In genomic region chr17:29107084-29107483, GRCh38 we compare ENCODE assay signal across 21 cellular contexts.
DNase-seq lines count a peak whose midpoint lies in the region; ATAC-seq and TF ChIP-seq lines count a peak whose summit lies in the region.
"Had no signal": no experiment of that assay in that cellular context is flagged by ENCODE, and none has a peak within 500 bp of the region (broad histone marks: within the 10 kb centered on the region; RNA-seq: fewer than 3 reads in every experiment).

No MANE protein-coding gene starts in this region.

- H3K27ac ChIP-seq in HL-60 (replicated peaks) (peak overlapping the region; percentile 36; the same call in 1 of the 2 replicates), body of pancreas (peak overlapping the region; percentile 91 to 99 (median 97)), neuronal stem cell (replicated peaks; ENCODE audit: low read length) (no peak overlapping the region)
- H3K27ac ChIP-seq: colonic mucosa, neutrophil, skin epidermis, suprapubic skin had no signal

- no peak overlapping the region for H2BK120ac ChIP-seq in neuronal stem cell (ENCODE audit: low read depth, low read length)

- WGBS in body of pancreas, 2 donors = 18 to 51% methylated on average over 9 of the region's 9 CpGs
- no CpG with 5 or more reads among the region's 9 CpGs for WGBS in neuronal stem cell (ENCODE audit: extremely low coverage in 2 of 2, insufficient read length in 2 of 2, insufficient replicate concordance in 1 of 2), 2 donors

- peak overlapping the region in 6 of 7 donors; percentile 26 to 82 (median 76) for H3K27ac Mint-ChIP-seq in CD14-positive monocyte
- H3K27ac Mint-ChIP-seq in nephron progenitor cell = no peak overlapping the region
- H3K27ac Mint-ChIP-seq: activated naive CD4-positive, alpha-beta T cell treated with anti-CD3 and anti-CD28 coated beads, Interleukin-2, amount 50 U/mL, for 24 hours had no signal

- no peak overlapping the region for H2AK5ac ChIP-seq in neuronal stem cell (ENCODE audit: low read depth, low read length)

- no peak overlapping the region for H3K14ac ChIP-seq in neuronal stem cell (ENCODE audit: low read length)

- no peaks in the 10 kb centered on the region for H3K9me3 Mint-ChIP-seq in CD14-positive monocyte
- no peaks in the 10 kb centered on the region for H3K9me3 Mint-ChIP-seq in nephron progenitor cell
- H3K9me3 Mint-ChIP-seq: activated naive CD4-positive, alpha-beta T cell treated with anti-CD3 and anti-CD28 coated beads, Interleukin-2, amount 50 U/mL, for 24 hours; activated T-cell treated with anti-CD3 and anti-CD28 coated beads, Interleukin-2, amount 50 U/mL, for 4 hours had no signal

- H3K27me3 Mint-ChIP-seq in CD14-positive monocyte (ENCODE audit: low read depth in 3 of 3) (peaks cover 0 to 1% (median 0%) of the 10 kb centered on the region in 3 donors), nephron progenitor cell (ENCODE audit: low read depth, poor library complexity) (peaks cover 12% of the 10 kb centered on the region)
- H3K27me3 Mint-ChIP-seq: activated naive CD4-positive, alpha-beta T cell treated with anti-CD3 and anti-CD28 coated beads, Interleukin-2, amount 50 U/mL, for 24 hours had no signal

- peak in 2 of 3 donors; percentile 50 to 56 for TF ChIP-seq POLR2A in body of pancreas (IDR thresholded peaks at IDR 0.05)

- H3K4me3 Mint-ChIP-seq in CD14-positive monocyte (peak overlapping the region in 1 of 2 donors; percentile 30), nephron progenitor cell (no peak overlapping the region)
- H3K4me3 Mint-ChIP-seq: activated naive CD4-positive, alpha-beta T cell treated with anti-CD3 and anti-CD28 coated beads, Interleukin-2, amount 50 U/mL, for 24 hours; activated T-cell treated with anti-CD3 and anti-CD28 coated beads, Interleukin-2, amount 50 U/mL, for 4 hours had no signal

- no peak overlapping the region for H4K91ac ChIP-seq in neuronal stem cell (ENCODE audit: low read depth, low read length, poor library complexity)

- H2BK15ac ChIP-seq in neuronal stem cell (ENCODE audit: low read length) = no peak overlapping the region

- H3K9me3 ChIP-seq in body of pancreas (no peaks in the 10 kb centered on the region), neuronal stem cell (replicated peaks in 1 of 2; ENCODE audit: control insufficient read depth in 2 of 2, insufficient read depth in 1 of 2, low read depth in 1 of 2, low read length in 2 of 2) (no peaks in the 10 kb centered on the region)
- H3K9me3 ChIP-seq: colonic mucosa, heart left ventricle, neutrophil, suprapubic skin had no signal

- H3K9ac ChIP-seq in neuronal stem cell (ENCODE audit: low read depth, low read length, poor library complexity) = no peak overlapping the region

- peaks cover 16% of the 10 kb centered on the region for H3K4me1 Mint-ChIP-seq in CD14-positive monocyte
- peaks cover 29% of the 10 kb centered on the region for H3K4me1 Mint-ChIP-seq in nephron progenitor cell

- H3K36me3 ChIP-seq in body of pancreas (replicated peaks in 1 of 2; ENCODE audit: insufficient read depth in 1 of 2, low read depth in 2 of 2) = no peaks in the 10 kb centered on the region
- H3K36me3 ChIP-seq in neuronal stem cell (replicated peaks in 1 of 2; ENCODE audit: control insufficient read depth in 2 of 2, insufficient read depth in 2 of 2, low read length in 2 of 2) = peaks cover 9 to 40% of the 10 kb centered on the region in 2 donors

- no peak for TF ChIP-seq CTCF in CD14-positive monocyte (IDR thresholded peaks at IDR 0.05)
- TF ChIP-seq CTCF in HL-60 (IDR thresholded peaks at IDR 0.05; ENCODE audit: insufficient read depth, low read length) = no peak
- TF ChIP-seq CTCF in body of pancreas (IDR thresholded peaks at IDR 0.05) = no peak
- no peak for TF ChIP-seq CTCF in nephron progenitor cell (IDR thresholded peaks at IDR 0.05)

- no peak overlapping the region for H4K8ac ChIP-seq in neuronal stem cell (ENCODE audit: low read depth, low read length)

- H3K4me2 ChIP-seq in neuronal stem cell (ENCODE audit: insufficient read depth, low read length, poor library complexity, severe bottlenecking) = no peak overlapping the region

- H3K4me3 ChIP-seq in HL-60 (replicated peaks; ENCODE audit: insufficient read depth, low read length) (no peak overlapping the region), body of pancreas (no peak overlapping the region), neuronal stem cell (ENCODE audit: low read length in 2 of 2) (no peak overlapping the region)
- H3K4me3 ChIP-seq: colonic mucosa, heart left ventricle, skin epidermis, suprapubic skin had no signal

- intact Hi-C loops in CD14-positive monocyte (cut with micrococcal nuclease) = no loop called here
- intact Hi-C loops in body of pancreas (cut with DNase I) = no loop called here

- no peak overlapping the region for H3K4ac ChIP-seq in neuronal stem cell (ENCODE audit: low read length)

- H3K4me1 ChIP-seq in body of pancreas (peaks cover 70% of the 10 kb centered on the region), neuronal stem cell (ENCODE audit: control insufficient read depth in 2 of 2, insufficient read depth in 1 of 2, low read depth in 1 of 2, low read length in 2 of 2) (peaks cover 9 to 19% of the 10 kb centered on the region in 2 donors)
- H3K4me1 ChIP-seq: colonic mucosa had no signal

- H3K23ac ChIP-seq in neuronal stem cell (ENCODE audit: low read depth, low read length, poor library complexity) = peak overlapping the region; percentile 6

- H3K36me3 Mint-ChIP-seq in CD14-positive monocyte (peaks cover 79 to 98% of the 10 kb centered on the region in 2 donors), nephron progenitor cell (ENCODE audit: low read depth) (peaks cover 29% of the 10 kb centered on the region)

- no peaks in the 10 kb centered on the region for H3K79me1 ChIP-seq in neuronal stem cell (ENCODE audit: low read depth, low read length)

- H3K27me3 ChIP-seq in HL-60 (ENCODE audit: insufficient read depth, poor library complexity, severe bottlenecking) (no peaks in the 10 kb centered on the region), body of pancreas (no peaks in the 10 kb centered on the region), neuronal stem cell (ENCODE audit: control insufficient read depth in 3 of 3, insufficient read depth in 3 of 3, low read depth in 1 of 3, low read length in 3 of 3) (no peaks in the 10 kb centered on the region)
- H3K27me3 ChIP-seq: colonic mucosa, heart left ventricle, neutrophil, suprapubic skin had no signal

- H3K18ac ChIP-seq in neuronal stem cell (ENCODE audit: low read length) = no peak overlapping the region

- H2BK5ac ChIP-seq in neuronal stem cell (ENCODE audit: low read length) = peak overlapping the region; percentile 62

- DNase-seq in CD14-positive monocyte (ENCODE audit: low spot score) (peak; percentile 71), HL-60 (ENCODE audit: low read depth in 1 of 2, low spot score in 1 of 2) (peak; percentile 64 to 77), body of pancreas (peak; percentile 88 to 95 (median 92)), neuronal stem cell (ENCODE audit: low spot score) (no peak), RPMI8226 (no peak), DMS79 (lab: John Stamatoyannopoulos, UW) (no peak), nephron progenitor cell (no peak)
- DNase-seq: activated CD4-positive, alpha-beta T cell treated with anti-CD3 and anti-CD28 coated beads, Interleukin-2, amount 50 U/mL, for 4 hours; activated T-cell treated with anti-CD3 and anti-CD28 coated beads, Interleukin-2, amount 50 U/mL, for 4 hours; colonic mucosa; DMS 273 treated with DMSO at 0.1 percent for 48 hours; heart left ventricle; NCI-H1436; NCI-H2171 treated with DMSO at 0.1 percent for 48 hours; stimulated activated CD4-positive, alpha-beta T cell treated with anti-CD3 and anti-CD28 coated beads, Interleukin-4, amount 100 ng/mL, for 24 hours had no signal

- no peak overlapping the region for H2AFZ ChIP-seq in neuronal stem cell (ENCODE audit: low read length)

- ATAC-seq in body of pancreas (peak; percentile 62), GM18858 (IDR thresholded peaks at IDR 0.05; ENCODE audit: unreplicated experiment) (no peak)
- ATAC-seq: activated T-cell treated with anti-CD3 and anti-CD28 coated beads, Interleukin-2, amount 50 U/mL, for 4 hours; SK-N-SH treated with all-trans-retinoic acid at 6 μM for 48 hours had no signal

- no peak overlapping the region for H2BK12ac ChIP-seq in neuronal stem cell (ENCODE audit: low read length)

Comparison
In these comparisons a context has a peak if more than half of its experiments do, and no peak if none do; other contexts are left out.
1. DNase-seq: peak in CD14-positive monocyte (single experiment), HL-60 (2 of 2) and body of pancreas (4 of 4); none in neuronal stem cell (single experiment), RPMI8226 (single experiment), DMS79 (single experiment) and nephron progenitor cell (single experiment).